In the genomic region with DNA sequence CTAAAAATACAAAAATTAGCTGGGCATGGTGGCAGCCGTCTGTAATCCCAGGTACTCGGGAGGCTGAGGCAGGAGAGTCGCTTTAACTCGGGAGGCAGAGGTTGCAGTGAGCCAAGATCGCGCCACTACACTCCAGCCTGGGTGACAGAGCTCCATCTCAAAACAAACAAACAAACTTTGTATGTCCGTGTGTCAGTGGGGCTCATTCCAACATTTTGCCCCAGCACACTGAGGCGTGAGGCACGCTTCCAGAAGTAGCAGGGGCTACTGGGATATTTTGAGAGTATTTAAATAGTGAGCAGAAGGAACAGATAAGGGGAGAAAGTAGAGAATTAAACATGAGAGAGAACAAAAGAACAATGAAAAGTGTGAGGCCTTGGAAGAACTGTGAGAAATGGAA, we compare ENCODE assay signal across 11 cellular contexts.
DNase-seq lines count a peak whose midpoint lies in the region; ATAC-seq and TF ChIP-seq lines count a peak whose summit lies in the region.
"Had no signal": no experiment of that assay in that cellular context is flagged by ENCODE, and none has a peak within 500 bp of the region (broad histone marks: within the 10 kb centered on the region; RNA-seq: fewer than 3 reads in every experiment).

No MANE protein-coding gene starts in this region.

- no peaks in the 10 kb centered on the region for H3K27me3 Mint-ChIP-seq in T-helper 17 cell

- H3K4me2 ChIP-seq in DOHH2 (ENCODE audit: low read length) = peak overlapping the region; percentile 58
- H3K4me2 ChIP-seq: SK-N-SH had no signal

- no peaks in the 10 kb centered on the region for H3K9me3 ChIP-seq in DOHH2 (ENCODE audit: control insufficient read depth, insufficient read depth, low read length)
- no peaks in the 10 kb centered on the region for H3K9me3 ChIP-seq in T-helper 17 cell (ENCODE audit: control insufficient read depth, low read length, poor library complexity, severe bottlenecking)
- H3K9me3 ChIP-seq in esophagus muscularis mucosa = no peaks in the 10 kb centered on the region
- H3K9me3 ChIP-seq in gastrocnemius medialis = no peaks in the 10 kb centered on the region
- H3K9me3 ChIP-seq: SK-N-SH had no signal

- H3K27me3 ChIP-seq in DOHH2 (ENCODE audit: control insufficient read depth, low read length) (no peaks in the 10 kb centered on the region), esophagus muscularis mucosa (no peaks in the 10 kb centered on the region), gastrocnemius medialis (no peaks in the 10 kb centered on the region)

- peaks cover 17% of the 10 kb centered on the region for H3F3A ChIP-seq in DOHH2 (ENCODE audit: control insufficient read depth, insufficient read depth)

- TF ChIP-seq POLR2A in esophagus muscularis mucosa (IDR thresholded peaks at IDR 0.05; ENCODE audit: low read depth) = no peak
- no peak for TF ChIP-seq POLR2A in gastrocnemius medialis (IDR thresholded peaks at IDR 0.05)

- no peaks in the 10 kb centered on the region for H3K36me3 ChIP-seq in DOHH2 (ENCODE audit: control insufficient read depth, low read length)
- H3K36me3 ChIP-seq in esophagus muscularis mucosa = no peaks in the 10 kb centered on the region
- H3K36me3 ChIP-seq in gastrocnemius medialis = no peaks in the 10 kb centered on the region

- no peaks in the 10 kb centered on the region for H4K20me1 ChIP-seq in DOHH2 (ENCODE audit: control insufficient read depth, insufficient read depth, low read depth, low read length)

- peak overlapping the region; percentile 40; the same call in 1 of the 2 replicates for H3K4me3 ChIP-seq in DOHH2 (ENCODE audit: low read length)
- no peak overlapping the region for H3K4me3 ChIP-seq in esophagus muscularis mucosa
- no peak overlapping the region for H3K4me3 ChIP-seq in gastrocnemius medialis

- H3K36me3 Mint-ChIP-seq in T-helper 17 cell (ENCODE audit: low read depth) = no peaks in the 10 kb centered on the region

- no peak for TF ChIP-seq EP300 in esophagus muscularis mucosa (IDR thresholded peaks at IDR 0.05)

- intact Hi-C loops in esophagus muscularis mucosa (cut with DNase I) (no loop called here), gastrocnemius medialis (cut with DNase I; ENCODE audit: low total_unique reads) (no loop called here)

- no peaks in the 10 kb centered on the region for H3K79me2 ChIP-seq in DOHH2 (ENCODE audit: control insufficient read depth, low read length)

- H3K4me3 Mint-ChIP-seq in T-helper 17 cell = peak overlapping the region; percentile 81

- in situ Hi-C loops in gastrocnemius medialis (cut with MboI; ENCODE audit: low sequenced_read_pairs in 4 of 4) = no loop called here

- TF ChIP-seq CTCF in DOHH2 (IDR thresholded peaks at IDR 0.05; ENCODE audit: low read depth, low read length, poor library complexity, severe bottlenecking) (no peak), esophagus muscularis mucosa (IDR thresholded peaks at IDR 0.05) (no peak), gastrocnemius medialis (IDR thresholded peaks at IDR 0.05 in 4 of 5, conservative IDR thresholded peaks at IDR 0.05 in 1 of 5) (no peak)

- ATAC-seq in T-helper 17 cell (no peak), gastrocnemius medialis (no peak)

- DNase-seq in T-helper 17 cell = no peak
- no peak for DNase-seq in esophagus muscularis mucosa (ENCODE audit: extremely low spot score)
- no peak for DNase-seq in gastrocnemius medialis
- DNase-seq in MV-4-11 (lab: John Stamatoyannopoulos, UW) = no peak
- no peak for DNase-seq in NCI-H146 (lab: John Stamatoyannopoulos, UW)
- no peak for DNase-seq in mesenteric fat pad (ENCODE audit: low spot score)
- DNase-seq: DMS153, glutamatergic neuron, posterior cingulate gyrus, SK-N-SH had no signal

- peaks cover 32% of the 10 kb centered on the region for H3K4me1 ChIP-seq in DOHH2 (ENCODE audit: control insufficient read depth, low read length)
- H3K4me1 ChIP-seq in esophagus muscularis mucosa = peaks cover 10 to 14% (median 12%) of the 10 kb centered on the region in 4 donors
- H3K4me1 ChIP-seq in gastrocnemius medialis = no peaks in the 10 kb centered on the region

- peak overlapping the region; percentile 89 for H3K27ac Mint-ChIP-seq in T-helper 17 cell

- peak overlapping the region; percentile 62 for H3K27ac ChIP-seq in DOHH2 (ENCODE audit: low read depth, low read length)
- H3K27ac ChIP-seq in esophagus muscularis mucosa (replicated peaks in 1 of 4) = peak overlapping the region; percentile 21 to 66 (median 32)
- H3K27ac ChIP-seq in gastrocnemius medialis = peak overlapping the region; percentile 20 to 55 (median 54)

- 81% methylated on average over 9 of the region's 9 CpGs for WGBS in esophagus muscularis mucosa

- peaks cover 28% of the 10 kb centered on the region for H3K4me1 Mint-ChIP-seq in T-helper 17 cell

- H3K9me2 ChIP-seq in DOHH2 (replicated peaks; ENCODE audit: control insufficient read depth, low read length) = no peaks in the 10 kb centered on the region
- H3K9me2 ChIP-seq: SK-N-SH had no signal
